31 cellular contexts compared by ENCODE assay signal in genomic region chr17:58503876-58504275, GRCh38. TPM values are rescaled to one million over a fixed set of nuclear protein-coding genes. Genes with fewer than 3 reads are reported as not detected.
A peak's percentile ranks its signal among the peaks of the same experiment; 100 is the strongest.
DNase-seq lines count a peak whose midpoint lies in the region; ATAC-seq and TF ChIP-seq lines count a peak whose summit lies in the region.
"Had no signal": no experiment of that assay in that cellular context is flagged by ENCODE, and none has a peak within 500 bp of the region (broad histone marks: within the 10 kb centered on the region; RNA-seq: fewer than 3 reads in every experiment).

No MANE protein-coding gene starts in this region.

- no peaks in the 10 kb centered on the region for H4K20me1 ChIP-seq in IMR-90 (ENCODE audit: insufficient read depth, low read length)

- no peaks in the 10 kb centered on the region for H3K9me3 Mint-ChIP-seq in stimulated activated naive B cell treated with anti-CD40 and anti-IgM and Interleukin-4, amounts not matched to agents 10 μg/mL and 1 μg/mL and 100 μg/mL, for 72 hours
- H3K9me3 Mint-ChIP-seq: central memory CD8-positive, alpha-beta T cell; nephron had no signal

- no peak overlapping the region for H3K4ac ChIP-seq in IMR-90 (ENCODE audit: low read depth, low read length)

- no peak overlapping the region for H4K8ac ChIP-seq in IMR-90 (ENCODE audit: low read depth in 2 of 2, low read length in 2 of 2)

- TF ChIP-seq CTCF in IMR-90 (conservative IDR thresholded peaks at IDR 0.05; ENCODE audit: low read depth, low read length) = no peak
- no peak for TF ChIP-seq CTCF in left lung (IDR thresholded peaks at IDR 0.05)
- no peak for TF ChIP-seq CTCF in omental fat pad (IDR thresholded peaks at IDR 0.05)

- H2AK5ac ChIP-seq in IMR-90 (ENCODE audit: low read depth, low read length) = no peak overlapping the region

- TF ChIP-seq POLR2A in IMR-90 (IDR thresholded peaks at IDR 0.05; ENCODE audit: low read depth, low read length) = no peak

- no peak overlapping the region for H2AFZ ChIP-seq in IMR-90 (replicated peaks; ENCODE audit: low read length, poor library complexity)

- H3K9me1 ChIP-seq in IMR-90 (ENCODE audit: insufficient read depth, low read length) = 0 out of 2 replicates have a peak, but pooled peaks cover 2% of the 10 kb centered on the region

- peak overlapping the region in 1 of 2 donors; percentile 39 for H3K4me3 Mint-ChIP-seq in stimulated activated naive B cell treated with anti-CD40 and anti-IgM and Interleukin-4, amounts not matched to agents 10 μg/mL and 1 μg/mL and 100 μg/mL, for 72 hours
- H3K4me3 Mint-ChIP-seq: activated CD4-positive, alpha-beta T cell treated with anti-CD3 and anti-CD28 coated beads for 36 hours; activated CD8-positive, alpha-beta T cell treated with anti-CD3 and anti-CD28 coated beads, Interleukin-2, amount 10 ng/mL, durations not matched to agents 7 days and 5 days; central memory CD8-positive, alpha-beta T cell; nephron had no signal

- peak overlapping the region; percentile 97 for H3K27ac Mint-ChIP-seq in stimulated activated naive B cell treated with anti-CD40 and anti-IgM and Interleukin-4, amounts not matched to agents 10 μg/mL and 1 μg/mL and 100 μg/mL, for 72 hours
- H3K27ac Mint-ChIP-seq: activated CD4-positive, alpha-beta T cell treated with anti-CD3 and anti-CD28 coated beads for 36 hours; activated CD8-positive, alpha-beta T cell treated with anti-CD3 and anti-CD28 coated beads, Interleukin-2, amount 10 ng/mL, durations not matched to agents 7 days and 5 days; nephron had no signal

- WGBS in IMR-90 (ENCODE audit: extremely low coverage in 2 of 2, insufficient read length in 1 of 2), 2 experiments = no CpG with 5 or more reads among the region's 7 CpGs

- TF ChIP-seq RAD21 in IMR-90 (IDR thresholded peaks at IDR 0.05; ENCODE audit: low read length) = no peak

- no peak overlapping the region for H3K23ac ChIP-seq in IMR-90 (ENCODE audit: low read depth, low read length)

- intact Hi-C loops in IMR-90 (cut with micrococcal nuclease) = no loop called here
- intact Hi-C loops in left lung (cut with DNase I) = no loop called here

- H3K18ac ChIP-seq in IMR-90 (ENCODE audit: low read depth, low read length) = no peak overlapping the region

- no peaks in the 10 kb centered on the region for H3K4me1 ChIP-seq in IMR-90 (ENCODE audit: control insufficient read depth, insufficient read depth, low read length)
- peaks cover 0 to 40% of the 10 kb centered on the region in 2 donors for H3K4me1 ChIP-seq in left lung
- H3K4me1 ChIP-seq: gastroesophageal sphincter, HAP-1 had no signal

- no peak overlapping the region for H3K27ac ChIP-seq in IMR-90 (ENCODE audit: insufficient read depth, low read length)
- peak overlapping the region in 1 of 2 donors; percentile 81 for H3K27ac ChIP-seq in left lung
- H3K27ac ChIP-seq: C4-2B, gastroesophageal sphincter, ovary had no signal

- in situ Hi-C loops in IMR-90 (cut with MboI; ENCODE audit: low sequenced_read_pairs) = no loop called here

- DNase-seq in IMR-90 (no peak), NOMO-1 (lab: John Stamatoyannopoulos, UW; ENCODE audit: unreplicated experiment in 2 of 2) (peak; percentile 60 to 70), left lung (no peak), DMS 273 (lab: John Stamatoyannopoulos, UW; ENCODE audit: unreplicated experiment) (no peak), omental fat pad (ENCODE audit: low spot score) (no peak)
- no peak for DNase-seq in stimulated activated naive B cell treated with anti-CD40 and anti-IgM and Interleukin-4, amounts not matched to agents 10 μg/mL and 1 μg/mL and 100 μg/mL, for 72 hours
- DNase-seq: activated CD4-positive, alpha-beta T cell treated with anti-CD3 and anti-CD28 coated beads for 36 hours; activated CD8-positive, alpha-beta T cell treated with anti-CD3 and anti-CD28 coated beads, Interleukin-2, amount 10 ng/mL, durations not matched to agents 7 days and 5 days; activated gamma-delta T cell treated with Interleukin-2 at 50 U/mL for 16 hours; activated T-cell treated with anti-CD3 and anti-CD28 coated beads, Interleukin-2, amount 50 U/mL, for 1 hour; Calu3; dermis blood vessel endothelial cell; hypothalamus; Karpas-422; NCI-H1105; NCI-H2029 treated with DMSO at 0.1 percent for 48 hours; NCI-H69; ovary; RPMI8226; stimulated activated CD4-positive, alpha-beta T cell treated with anti-CD3 and anti-CD28 coated beads, Interleukin-2, amount 100 ng/mL, for 24 hours; upper lobe of left lung had no signal

- no peak overlapping the region for H2BK15ac ChIP-seq in IMR-90 (ENCODE audit: low read depth, low read length)

- POLR2A ChIA-PET in IMR-90 (lab: Charles Lee; ENCODE audit: unreplicated experiment) = no interaction called here

- dilution Hi-C loops in IMR-90 (cut with HindIII; ENCODE audit: low sequenced_read_pairs, unreplicated experiment) = no loop called here

- H3K79me1 ChIP-seq in IMR-90 (ENCODE audit: low read depth in 1 of 2, low read length in 2 of 2) = peaks cover 0 to 8% of the 10 kb centered on the region in 2 experiments; a peak in 1 of 4 replicates

- no peak overlapping the region for H3K14ac ChIP-seq in IMR-90 (replicated peaks; ENCODE audit: low read depth, low read length)

- H3K27me3 ChIP-seq in IMR-90 (ENCODE audit: control insufficient read depth, insufficient read depth, low read length) (no peaks in the 10 kb centered on the region), left lung (no peaks in the 10 kb centered on the region)
- H3K27me3 ChIP-seq: gastroesophageal sphincter, ovary, upper lobe of left lung had no signal

- no peak overlapping the region for H3K56ac ChIP-seq in IMR-90 (ENCODE audit: extremely low read depth, insufficient read depth, low read length)

- H2BK5ac ChIP-seq in IMR-90 (ENCODE audit: low read depth, low read length, poor library complexity, severe bottlenecking) = no peak overlapping the region

- H3K27me3 Mint-ChIP-seq in stimulated activated naive B cell treated with anti-CD40 and anti-IgM and Interleukin-4, amounts not matched to agents 10 μg/mL and 1 μg/mL and 100 μg/mL, for 72 hours = no peaks in the 10 kb centered on the region
- H3K27me3 Mint-ChIP-seq: activated CD4-positive, alpha-beta T cell treated with anti-CD3 and anti-CD28 coated beads for 36 hours; central memory CD8-positive, alpha-beta T cell had no signal

- H3K4me1 Mint-ChIP-seq in stimulated activated naive B cell treated with anti-CD40 and anti-IgM and Interleukin-4, amounts not matched to agents 10 μg/mL and 1 μg/mL and 100 μg/mL, for 72 hours = peaks cover 24 to 52% of the 10 kb centered on the region in 2 donors
- H3K4me1 Mint-ChIP-seq: central memory CD8-positive, alpha-beta T cell; nephron had no signal

- H3K9me3 ChIP-seq in IMR-90 (ENCODE audit: control insufficient read depth, insufficient read depth, low read length) = no peaks in the 10 kb centered on the region
- no peaks in the 10 kb centered on the region for H3K9me3 ChIP-seq in left lung
- H3K9me3 ChIP-seq: gastroesophageal sphincter, HAP-1, ovary, upper lobe of left lung had no signal

- H2BK20ac ChIP-seq in IMR-90 (ENCODE audit: low read depth, low read length) = no peak overlapping the region

- H2AK9ac ChIP-seq in IMR-90 (replicated peaks; ENCODE audit: low read depth, low read length, poor library complexity) = peak overlapping the region; percentile 74

- H2BK120ac ChIP-seq in IMR-90 (ENCODE audit: low read depth, low read length) = no peak overlapping the region

- BruUV-seq in IMR-90 (replicated peaks; lab: Mats Ljungman, UMichigan) = TSS peak; percentile 67

- H3K36me3 ChIP-seq in IMR-90 (ENCODE audit: control insufficient read depth, insufficient read depth, low read length) (peaks cover 64% of the 10 kb centered on the region), left lung (peaks cover 0 to 99% of the 10 kb centered on the region in 2 donors)
- H3K36me3 ChIP-seq: ovary had no signal

- H4K5ac ChIP-seq in IMR-90 (ENCODE audit: low read depth, low read length) = no peak overlapping the region

- no peak overlapping the region for H3K9ac ChIP-seq in IMR-90 (ENCODE audit: low read depth, low read length)

- H3K36me3 Mint-ChIP-seq in stimulated activated naive B cell treated with anti-CD40 and anti-IgM and Interleukin-4, amounts not matched to agents 10 μg/mL and 1 μg/mL and 100 μg/mL, for 72 hours = peaks cover 52 to 65% of the 10 kb centered on the region in 2 donors

- ATAC-seq in IMR-90 (ENCODE audit: low read depth) (no peak), left lung (peak; percentile 35), HG03139 (IDR thresholded peaks at IDR 0.05; ENCODE audit: unreplicated experiment) (no peak), omental fat pad (ENCODE audit: low FRiP score) (no peak)
- ATAC-seq in stimulated activated naive B cell treated with anti-CD40 and anti-IgM and Interleukin-4, amounts not matched to agents 10 μg/mL and 1 μg/mL and 100 μg/mL, for 72 hours (replicated peaks) = no peak
- ATAC-seq: activated CD4-positive, alpha-beta T cell treated with anti-CD3 and anti-CD28 coated beads for 36 hours; activated CD8-positive, alpha-beta T cell treated with anti-CD3 and anti-CD28 coated beads, Interleukin-2, amount 10 ng/mL, durations not matched to agents 7 days and 5 days; gastroesophageal sphincter had no signal

- CTCF ChIA-PET in IMR-90 (lab: Yijun Ruan, JAX) = no interaction called here

- no peak overlapping the region for H4K91ac ChIP-seq in IMR-90 (ENCODE audit: insufficient read depth, low read depth, low read length)

- no peak overlapping the region for H3K4me2 ChIP-seq in IMR-90 (ENCODE audit: low read depth, low read length)
- H3K4me2 ChIP-seq: smooth muscle cell had no signal

- H3K4me3 ChIP-seq in IMR-90 (ENCODE audit: insufficient read depth, low read depth, low read length) (no peak overlapping the region), left lung (no peak overlapping the region)
- H3K4me3 ChIP-seq: gastroesophageal sphincter, HAP-1, ovary, smooth muscle cell, upper lobe of left lung had no signal

TF ChIP-seq in IMR-90, 13 proteins besides CTCF, POLR2A, EP300 and RAD21 (continues in another document):
- TF ChIP-seq RFX5 (IDR thresholded peaks at IDR 0.05; ENCODE audit: low read depth, low read length) (no peak), MAFK (IDR thresholded peaks at IDR 0.05; ENCODE audit: low read depth, low read length) (no peak), NFE2L2 (IDR thresholded peaks at IDR 0.05; ENCODE audit: low read depth, low read length) (no peak), CEBPB (IDR thresholded peaks at IDR 0.05; ENCODE audit: low read depth, low read length) (no peak)

RNA-seq across cellular contexts. Expression of gene MTMR4, which starts 10.6 kb away (rescaled TPM):
- total RNA-seq in IMR-90 (2012; rRNA removed) (42.5 and 60.0 TPM in 2 replicates), left lung (10 to 100 TPM; 33.6 to 43.4 TPM), omental fat pad (10 to 100 TPM; 24.3 to 40.1 (median 32.3) TPM)
- polyA plus RNA-seq in IMR-90 (2012; rRNA removed) = 13.2 and 15.0 TPM in 2 replicates
- polyA plus RNA-seq in IMR-90 (2012; cell fraction: cytosol; rRNA removed) = 7.9 and 11.2 TPM in 2 replicates
- 22.1 and 32.8 TPM in 2 replicates for polyA plus RNA-seq in IMR-90 (2012; cell fraction: nucleus; rRNA removed; ENCODE audit: low replicate concordance)

RNA-seq across cellular contexts. Expression of gene HSF5, which starts 15.7 kb away (rescaled TPM):
- total RNA-seq in IMR-90 (2012; rRNA removed) (not detected in 2 replicates), left lung (under 1 TPM; 0.08 to 0.15 TPM), omental fat pad (under 1 TPM in 2 of 4 donors, not detected in 2; 0.13 to 0.24 TPM)
- not detected in 2 replicates for polyA plus RNA-seq in IMR-90 (2012; rRNA removed)
- not detected in 2 replicates for polyA plus RNA-seq in IMR-90 (2012; cell fraction: cytosol; rRNA removed)
- not detected in 2 replicates for polyA plus RNA-seq in IMR-90 (2012; cell fraction: nucleus; rRNA removed; ENCODE audit: low replicate concordance)
- total RNA-seq: ovary, smooth muscle cell, subcutaneous adipose tissue had no signal
- polyA plus RNA-seq: fibroblast of lung, liver, smooth muscle cell had no signal

Comparison
In these comparisons a context has a peak if more than half of its experiments do, and no peak if none do; other contexts are left out.
1. DNase-seq: peak in NOMO-1 (2 of 2); none in IMR-90 (single experiment), left lung (0 of 2), stimulated activated naive B cell treated with anti-CD40 and anti-IgM and Interleukin-4, amounts not matched to agents 10 μg/mL and 1 μg/mL and 100 μg/mL, for 72 hours (single experiment), DMS 273 (single experiment) and omental fat pad (single experiment).